Comparison of ENCODE assay signal across 21 cellular contexts in the genomic region with DNA sequence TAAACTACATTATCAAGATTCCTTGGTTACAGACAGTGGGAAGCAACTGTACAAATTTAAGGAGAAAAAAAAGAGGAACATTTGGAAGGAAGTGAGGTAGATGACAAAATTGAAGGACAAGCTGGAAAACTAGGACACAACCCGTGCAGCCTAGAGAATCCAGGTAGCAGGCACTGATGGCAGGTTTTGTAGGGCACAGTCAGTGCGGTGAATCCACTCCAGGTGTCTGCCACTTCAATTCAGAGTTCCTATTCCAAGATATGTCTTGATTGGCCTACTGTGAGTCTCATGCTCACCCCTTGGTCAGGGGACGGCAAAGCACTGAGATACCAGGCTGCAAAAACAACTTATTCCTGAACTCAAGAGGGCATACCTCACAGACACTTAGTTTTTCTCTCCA. TPM values are rescaled to one million over a fixed set of nuclear protein-coding genes. Genes with fewer than 3 reads are reported as not detected.
DNase-seq lines count a peak whose midpoint lies in the region; ATAC-seq, FAIRE-seq and TF ChIP-seq lines count a peak whose summit lies in the region.
"Had no signal": no experiment of that assay in that cellular context is flagged by ENCODE, and none has a peak within 500 bp of the region (broad histone marks: within the 10 kb centered on the region; RNA-seq: fewer than 3 reads in every experiment).

No MANE protein-coding gene starts in this region.

- H3K9me3 ChIP-seq in heart left ventricle = no peaks in the 10 kb centered on the region
- H3K9me3 ChIP-seq in right cardiac atrium (ENCODE audit: control insufficient read depth, low read length) = no peaks in the 10 kb centered on the region
- H3K9me3 ChIP-seq in thyroid gland = no peaks in the 10 kb centered on the region
- no peaks in the 10 kb centered on the region for H3K9me3 ChIP-seq in pancreas
- H3K9me3 ChIP-seq in breast epithelium = no peaks in the 10 kb centered on the region

- H3K4me1 Mint-ChIP-seq in activated T-helper 17 cell treated with anti-CD3 and anti-CD28 coated beads, Interleukin-2, amount 50 U/mL, for 72 hours = peaks cover 15% of the 10 kb centered on the region
- H3K4me1 Mint-ChIP-seq in activated T-helper 2 cell treated with anti-CD3 and anti-CD28 coated beads, Interferon-gamma antibody, Interleukin-2, Interleukin-4, amounts not matched to agents 10 μg/mL and 5 μg/mL and 100 μg/mL, durations not matched to agents 14 hours and 24 hours and 36 hours (ENCODE audit: low read depth) = peaks cover 20% of the 10 kb centered on the region

- H3K4me3 ChIP-seq in heart left ventricle (no peak overlapping the region), right cardiac atrium (ENCODE audit: low read length) (no peak overlapping the region), thyroid gland (replicated peaks in 1 of 3) (no peak overlapping the region), pancreas (no peak overlapping the region), breast epithelium (no peak overlapping the region)

- ATAC-seq in heart left ventricle = no peak
- no peak for ATAC-seq in activated T-helper 17 cell treated with anti-CD3 and anti-CD28 coated beads, Interleukin-2, amount 50 U/mL, for 72 hours (replicated peaks)
- ATAC-seq in right cardiac atrium = no peak
- ATAC-seq in pancreas = no peak

- no peak for FAIRE-seq in pancreas (lab: Jason Lieb, UNC)
- FAIRE-seq: A204.1 had no signal

- 53 to 74% (median 64%) methylated on average over 3 of the region's 3 CpGs for WGBS in heart left ventricle, 4 donors
- WGBS in right cardiac atrium = 77% methylated on average over 3 of the region's 3 CpGs
- 51 to 60% methylated on average over 3 of the region's 3 CpGs for WGBS in thyroid gland, 2 donors
- 86 to 91% methylated on average over 3 of the region's 3 CpGs for WGBS in pancreas, 2 donors

- H3K36me3 Mint-ChIP-seq in activated T-helper 17 cell treated with anti-CD3 and anti-CD28 coated beads, Interleukin-2, amount 50 U/mL, for 72 hours (ENCODE audit: low read depth) = no peaks in the 10 kb centered on the region
- H3K36me3 Mint-ChIP-seq in activated T-helper 2 cell treated with anti-CD3 and anti-CD28 coated beads, Interferon-gamma antibody, Interleukin-2, Interleukin-4, amounts not matched to agents 10 μg/mL and 5 μg/mL and 100 μg/mL, durations not matched to agents 14 hours and 24 hours and 36 hours (ENCODE audit: low read depth) = no peaks in the 10 kb centered on the region

- peaks cover 0 to 61% (median 38%) of the 10 kb centered on the region in 12 donors for H3K4me1 ChIP-seq in heart left ventricle
- H3K4me1 ChIP-seq in right cardiac atrium (ENCODE audit: control insufficient read depth, insufficient read depth, low read length) = peaks cover 13% of the 10 kb centered on the region
- peaks cover 21 to 29% of the 10 kb centered on the region in 2 donors for H3K4me1 ChIP-seq in thyroid gland
- peaks cover 3 to 4% (median 4%) of the 10 kb centered on the region in 3 donors for H3K4me1 ChIP-seq in pancreas
- H3K4me1 ChIP-seq in breast epithelium = no peaks in the 10 kb centered on the region

- H3K9me3 Mint-ChIP-seq in activated T-helper 17 cell treated with anti-CD3 and anti-CD28 coated beads, Interleukin-2, amount 50 U/mL, for 72 hours = no peaks in the 10 kb centered on the region
- H3K9me3 Mint-ChIP-seq in activated T-helper 2 cell treated with anti-CD3 and anti-CD28 coated beads, Interferon-gamma antibody, Interleukin-2, Interleukin-4, amounts not matched to agents 10 μg/mL and 5 μg/mL and 100 μg/mL, durations not matched to agents 14 hours and 24 hours and 36 hours = no peaks in the 10 kb centered on the region
- H3K9me3 Mint-ChIP-seq: HFFc6 had no signal

- H3K36me3 ChIP-seq in heart left ventricle (no peaks in the 10 kb centered on the region), thyroid gland (no peaks in the 10 kb centered on the region), pancreas (no peaks in the 10 kb centered on the region), breast epithelium (no peaks in the 10 kb centered on the region)

- TF ChIP-seq POLR2A in heart left ventricle (IDR thresholded peaks at IDR 0.05) = no peak
- TF ChIP-seq POLR2A in thyroid gland (IDR thresholded peaks at IDR 0.05) = no peak
- TF ChIP-seq POLR2A in breast epithelium (IDR thresholded peaks at IDR 0.05) = no peak

- peak overlapping the region in 10 of 12 donors; percentile 1 to 76 (median 52) for H3K27ac ChIP-seq in heart left ventricle
- peak overlapping the region; percentile 51 for H3K27ac ChIP-seq in right cardiac atrium (ENCODE audit: low read length)
- H3K27ac ChIP-seq in thyroid gland = peak overlapping the region in 2 of 3 donors; percentile 2 to 13
- no peak overlapping the region for H3K27ac ChIP-seq in pancreas
- no peak overlapping the region for H3K27ac ChIP-seq in breast epithelium
- H3K27ac ChIP-seq: C4-2B had no signal

- H3K27me3 Mint-ChIP-seq in activated T-helper 17 cell treated with anti-CD3 and anti-CD28 coated beads, Interleukin-2, amount 50 U/mL, for 72 hours = no peaks in the 10 kb centered on the region
- H3K27me3 Mint-ChIP-seq in activated T-helper 2 cell treated with anti-CD3 and anti-CD28 coated beads, Interferon-gamma antibody, Interleukin-2, Interleukin-4, amounts not matched to agents 10 μg/mL and 5 μg/mL and 100 μg/mL, durations not matched to agents 14 hours and 24 hours and 36 hours (ENCODE audit: low read depth) = no peaks in the 10 kb centered on the region

- TF ChIP-seq CTCF in heart left ventricle (IDR thresholded peaks at IDR 0.05) (no peak), thyroid gland (IDR thresholded peaks at IDR 0.05) (no peak), pancreas (IDR thresholded peaks at IDR 0.05) (no peak), breast epithelium (IDR thresholded peaks at IDR 0.05) (no peak)

- no peak overlapping the region for H3K4me3 Mint-ChIP-seq in activated T-helper 17 cell treated with anti-CD3 and anti-CD28 coated beads, Interleukin-2, amount 50 U/mL, for 72 hours
- H3K4me3 Mint-ChIP-seq in activated T-helper 2 cell treated with anti-CD3 and anti-CD28 coated beads, Interferon-gamma antibody, Interleukin-2, Interleukin-4, amounts not matched to agents 10 μg/mL and 5 μg/mL and 100 μg/mL, durations not matched to agents 14 hours and 24 hours and 36 hours (ENCODE audit: low read depth) = no peak overlapping the region
- H3K4me3 Mint-ChIP-seq: HFFc6 had no signal

- DNase-seq in heart left ventricle = no peak
- DNase-seq in cardiac septum (ENCODE audit: low spot score) = no peak
- DNase-seq in right cardiac atrium = no peak
- peak; percentile 20 to 34 for DNase-seq in thyroid gland
- DNase-seq in pancreas = no peak
- no peak for DNase-seq in activated T-helper 2 cell treated with anti-CD3 and anti-CD28 coated beads, Interferon-gamma antibody, Interleukin-2, Interleukin-4, amounts not matched to agents 10 μg/mL and 5 μg/mL and 100 μg/mL, durations not matched to agents 14 hours and 24 hours and 36 hours (ENCODE audit: low spot score)
- no peak for DNase-seq in breast epithelium (ENCODE audit: low spot score in 2 of 2)
- DNase-seq: Calu3, DND-41, GF-D8, HFFc6, KBM-7, NCI-H1048, NCI-H2107, NCI-H345, NCI-H526 treated with DMSO at 0.1 percent for 48 hours, OCI-M1, RPMI8226 had no signal

- intact Hi-C loops in heart left ventricle (cut with DNase I) (loop anchor here in 6 of 10 donors (5.0 kb wide), 2 partner anchors 34 to 39 kb away; a partner anchor contains a TSS), cardiac septum (cut with DNase I) (loop anchor here (5.0 kb wide), 1 partner anchor 39 kb away; a partner anchor contains a TSS), right cardiac atrium (cut with DNase I) (no loop called here), thyroid gland (cut with DNase I) (no loop called here), pancreas (cut with DNase I) (no loop called here), breast epithelium (cut with DNase I; ENCODE audit: low total_unique reads) (no loop called here)
- intact Hi-C loops in activated T-helper 2 cell treated with anti-CD3 and anti-CD28 coated beads, Interferon-gamma antibody, Interleukin-2, Interleukin-4, amounts not matched to agents 10 μg/mL and 5 μg/mL and 100 μg/mL, durations not matched to agents 14 hours and 24 hours and 36 hours (cut with micrococcal nuclease) = no loop called here

- H3K27ac Mint-ChIP-seq in activated T-helper 17 cell treated with anti-CD3 and anti-CD28 coated beads, Interleukin-2, amount 50 U/mL, for 72 hours = peak overlapping the region; percentile 16
- no peak overlapping the region for H3K27ac Mint-ChIP-seq in activated T-helper 2 cell treated with anti-CD3 and anti-CD28 coated beads, Interferon-gamma antibody, Interleukin-2, Interleukin-4, amounts not matched to agents 10 μg/mL and 5 μg/mL and 100 μg/mL, durations not matched to agents 14 hours and 24 hours and 36 hours
- H3K27ac Mint-ChIP-seq: HFFc6 had no signal

- H3K27me3 ChIP-seq in heart left ventricle (no peaks in the 10 kb centered on the region), right cardiac atrium (ENCODE audit: control insufficient read depth, insufficient read depth) (no peaks in the 10 kb centered on the region), thyroid gland (no peaks in the 10 kb centered on the region), pancreas (no peaks in the 10 kb centered on the region), breast epithelium (no peaks in the 10 kb centered on the region)

RNA-seq across cellular contexts. Expression of a gene that starts 37.8 kb away (rescaled TPM):
- total RNA-seq in heart left ventricle (10 to 100 TPM; 11.1 to 24.7 (median 21.4) TPM), cardiac septum (17.8 TPM), right cardiac atrium (10 to 100 TPM; 23.1 to 32.8 (median 25.6) TPM), thyroid gland (10 to 100 TPM in 3 of 4 donors, 1 to 10 TPM in 1; 9.1 to 32.7 (median 14.3) TPM), pancreas (10 to 100 TPM in 3 of 6 donors, 1 to 10 TPM in 3; 7.0 to 15.5 (median 9.1) TPM), breast epithelium (10 to 100 TPM; 14.1 to 21.7 (median 21.6) TPM)
- polyA plus RNA-seq in heart left ventricle (10 to 100 TPM in 1 of 2 donors, 1 to 10 TPM in 1; 7.7 to 12.1 TPM), right cardiac atrium (8.6 TPM), pancreas (1 to 10 TPM; 4.0 to 7.3 TPM)
- total RNA-seq in activated T-helper 17 cell treated with anti-CD3 and anti-CD28 coated beads, Interleukin-2, amount 50 U/mL, for 72 hours = 10 to 100 TPM; 15.6 to 19.1 TPM
- 18.4 and 25.0 TPM in 2 replicates for total RNA-seq in activated T-helper 2 cell treated with anti-CD3 and anti-CD28 coated beads, Interferon-gamma antibody, Interleukin-2, Interleukin-4, amounts not matched to agents 10 μg/mL and 5 μg/mL and 100 μg/mL, durations not matched to agents 14 hours and 24 hours and 36 hours

Comparison
In these comparisons a context has a peak if more than half of its experiments do, and no peak if none do; other contexts are left out.
1. intact Hi-C loops: an anchor here in heart left ventricle (5.0 kb wide) and cardiac septum (5.0 kb wide); none called in right cardiac atrium, thyroid gland, pancreas, activated T-helper 2 cell treated with anti-CD3 and anti-CD28 coated beads, Interferon-gamma antibody, Interleukin-2, Interleukin-4, amounts not matched to agents 10 μg/mL and 5 μg/mL and 100 μg/mL, durations not matched to agents 14 hours and 24 hours and 36 hours and breast epithelium.
2. DNase-seq: peak in thyroid gland (2 of 2); none in heart left ventricle (0 of 5), cardiac septum (single experiment), right cardiac atrium (0 of 3), pancreas (0 of 6), activated T-helper 2 cell treated with anti-CD3 and anti-CD28 coated beads, Interferon-gamma antibody, Interleukin-2, Interleukin-4, amounts not matched to agents 10 μg/mL and 5 μg/mL and 100 μg/mL, durations not matched to agents 14 hours and 24 hours and 36 hours (single experiment) and breast epithelium (0 of 2).
3. H3K27ac ChIP-seq: peak in heart left ventricle (10 of 12), right cardiac atrium (single experiment) and thyroid gland (2 of 3); none in pancreas (0 of 4) and breast epithelium (0 of 2).